12 cellular contexts compared by ENCODE assay signal in genomic region chr16:85370881-85371651, GRCh38.
DNase-seq lines count a peak whose midpoint lies in the region; ATAC-seq, FAIRE-seq and TF ChIP-seq lines count a peak whose summit lies in the region.
"Had no signal": no experiment of that assay in that cellular context is flagged by ENCODE, and none has a peak within 500 bp of the region (broad histone marks: within the 10 kb centered on the region; RNA-seq: fewer than 3 reads in every experiment).

No MANE protein-coding gene starts in this region.

- H3K4me1 Mint-ChIP-seq in endothelial cell (ENCODE audit: unreplicated experiment) = peaks cover 6% of the 10 kb centered on the region

- H3K4me3 Mint-ChIP-seq in endothelial cell (ENCODE audit: unreplicated experiment) = no peak overlapping the region
- H3K4me3 Mint-ChIP-seq: dendritic cell treated with granulocyte-macrophage colony-stimulating factor and Interleukin-4, amounts not matched to agents 40 ng/mL and 50 ng/mL, for 4 days had no signal

- peaks cover 0 to 15% of the 10 kb centered on the region in 2 donors for H3K4me1 ChIP-seq in lung (ENCODE audit: control insufficient read depth in 2 of 2, insufficient read depth in 2 of 2, low read length in 2 of 2)
- peaks cover 0 to 64% (median 57%) of the 10 kb centered on the region in 4 donors for H3K4me1 ChIP-seq in tibial artery
- H3K4me1 ChIP-seq in Karpas-422 (ENCODE audit: low read length) = no peaks in the 10 kb centered on the region

- H4K20me1 ChIP-seq in Karpas-422 (ENCODE audit: insufficient read depth, low read depth, low read length) = no peaks in the 10 kb centered on the region

- peaks cover 6% of the 10 kb centered on the region for H3K36me3 Mint-ChIP-seq in endothelial cell (ENCODE audit: low read depth, unreplicated experiment)

- H3K9me3 ChIP-seq in lung (ENCODE audit: control insufficient read depth in 2 of 2, insufficient read depth in 1 of 2, low read length in 1 of 2) = no peaks in the 10 kb centered on the region
- no peaks in the 10 kb centered on the region for H3K9me3 ChIP-seq in tibial artery
- H3K9me3 ChIP-seq in Karpas-422 (ENCODE audit: low read length) = no peaks in the 10 kb centered on the region

- H3K9me3 Mint-ChIP-seq in endothelial cell (ENCODE audit: unreplicated experiment) = no peaks in the 10 kb centered on the region
- H3K9me3 Mint-ChIP-seq: dendritic cell treated with granulocyte-macrophage colony-stimulating factor and Interleukin-4, amounts not matched to agents 40 ng/mL and 50 ng/mL, for 4 days had no signal

- no peak overlapping the region for H2AFZ ChIP-seq in Karpas-422 (ENCODE audit: low read length)

- 47 to 65% methylated on average over 28 of the region's 28 CpGs for WGBS in lung, 2 donors

- H3K27ac ChIP-seq in brain microvascular endothelial cell = peak overlapping the region; percentile 20
- H3K27ac ChIP-seq in lung (ENCODE audit: low read depth in 1 of 2, low read length in 1 of 2) = peak overlapping the region in 1 of 2 donors; percentile 13
- peak overlapping the region; percentile 80 to 84 for H3K27ac ChIP-seq in tibial artery
- H3K27ac ChIP-seq in Karpas-422 (ENCODE audit: low read length) = no peak overlapping the region

- no peak overlapping the region for H3K9ac ChIP-seq in Karpas-422 (ENCODE audit: low read length)

- H3K79me2 ChIP-seq in Karpas-422 (ENCODE audit: low read length) = no peaks in the 10 kb centered on the region

- H3K4me3 ChIP-seq in brain microvascular endothelial cell (ENCODE audit: low read depth, low read length) (no peak overlapping the region), lung (no peak overlapping the region), tibial artery (peak overlapping the region; percentile 39 to 47), Karpas-422 (ENCODE audit: low read length) (no peak overlapping the region)

- TF ChIP-seq CTCF in brain microvascular endothelial cell (IDR thresholded peaks at IDR 0.05; ENCODE audit: low read depth, low read length, missing control alignments) = no peak
- no peak for TF ChIP-seq CTCF in lung (IDR thresholded peaks at IDR 0.05; ENCODE audit: control extremely low read depth, extremely low read depth)
- TF ChIP-seq CTCF in tibial artery (IDR thresholded peaks at IDR 0.05) = no peak
- no peak for TF ChIP-seq CTCF in endothelial cell (IDR thresholded peaks at IDR 0.05; ENCODE audit: unreplicated experiment)

- no peak overlapping the region for H3K27ac Mint-ChIP-seq in endothelial cell (ENCODE audit: unreplicated experiment)
- H3K27ac Mint-ChIP-seq: dendritic cell treated with granulocyte-macrophage colony-stimulating factor and Interleukin-4, amounts not matched to agents 40 ng/mL and 50 ng/mL, for 4 days had no signal

- peak; percentile 4 for FAIRE-seq in HTR-8/SVneo (lab: Jason Lieb, UNC)
- FAIRE-seq: islet of Langerhans had no signal

- intact Hi-C loops in tibial artery (cut with DNase I; ENCODE audit: low total_unique reads) = no loop called here

- no peak overlapping the region for H3K4me2 ChIP-seq in Karpas-422 (ENCODE audit: low read depth, low read length, poor library complexity, severe bottlenecking)

- H3K36me3 ChIP-seq in brain microvascular endothelial cell (replicated peaks) (no peaks in the 10 kb centered on the region), lung (ENCODE audit: control insufficient read depth in 2 of 2, insufficient read depth in 2 of 2, low read length in 2 of 2) (no peaks in the 10 kb centered on the region), tibial artery (no peaks in the 10 kb centered on the region), Karpas-422 (ENCODE audit: insufficient read depth, low read length) (no peaks in the 10 kb centered on the region)

- H3K27me3 ChIP-seq in brain microvascular endothelial cell (replicated peaks) (no peaks in the 10 kb centered on the region), lung (ENCODE audit: control insufficient read depth, insufficient read depth) (no peaks in the 10 kb centered on the region), tibial artery (no peaks in the 10 kb centered on the region), Karpas-422 (ENCODE audit: low read length) (no peaks in the 10 kb centered on the region)

- DNase-seq in HTR-8/SVneo (ENCODE audit: insufficient read length, low spot score) (no peak), brain microvascular endothelial cell (no peak), lung (ENCODE audit: low spot score) (peak; percentile 52), tibial artery (peak; percentile 70 to 86), endothelial cell (ENCODE audit: low spot score) (no peak), Karpas-422 (no peak), NCI-H774 (lab: John Stamatoyannopoulos, UW) (no peak)
- DNase-seq: activated T-cell treated with anti-CD3 and anti-CD28 coated beads, Interleukin-2, amount 50 U/mL, for 1 hour; T-helper 1 cell had no signal

- ATAC-seq in lung (ENCODE audit: insufficient read depth, low FRiP score) (peak; percentile 47), GM21515 (IDR thresholded peaks at IDR 0.05; ENCODE audit: unreplicated experiment) (no peak)

- H3K9me2 ChIP-seq in Karpas-422 (replicated peaks; ENCODE audit: insufficient read depth, low read length) = no peaks in the 10 kb centered on the region

- peaks cover 9% of the 10 kb centered on the region for H3K27me3 Mint-ChIP-seq in endothelial cell (ENCODE audit: unreplicated experiment)

- in situ Hi-C loops in brain microvascular endothelial cell (cut with HindIII; ENCODE audit: low pct_ligation_motif_present, low sequenced_read_pairs) = no loop called here

Comparison
In these comparisons a context has a peak if more than half of its experiments do, and no peak if none do; other contexts are left out.
1. DNase-seq: peak in lung (single experiment) and tibial artery (2 of 2); none in HTR-8/SVneo (single experiment), brain microvascular endothelial cell (single experiment), endothelial cell (single experiment), Karpas-422 (single experiment) and NCI-H774 (single experiment).
2. H3K4me3 ChIP-seq: peak in tibial artery (2 of 2); none in brain microvascular endothelial cell (single experiment), lung (single experiment) and Karpas-422 (single experiment).